14 cellular contexts compared by ENCODE assay signal in genomic region chr3:52521881-52522650, GRCh38.
"Had no signal": no experiment of that assay in that cellular context is flagged by ENCODE, and none has a peak within 500 bp of the region (broad histone marks: within the 10 kb centered on the region; RNA-seq: fewer than 3 reads in every experiment).

No MANE protein-coding gene starts in this region.

- DNase-seq: activated CD4-positive, alpha-beta T cell treated with anti-CD3 and anti-CD28 coated beads, Interleukin-2, amount 50 U/mL, for 1 hour; activated effector memory CD4-positive, alpha-beta T cell treated with anti-CD3 and anti-CD28 coated beads, Interleukin-2, amount 50 U/mL, for 16 hours; activated T-cell treated with anti-CD3 and anti-CD28 coated beads, Interleukin-2, amount 50 U/mL, for 1 hour; amygdala; brain microvascular endothelial cell; mesenchymal stem cell; occipital lobe; stimulated activated CD4-positive, alpha-beta T cell treated with anti-CD3 and anti-CD28 coated beads, Interleukin-15, amount 100 ng/mL, for 24 hours; stimulated activated CD4-positive, alpha-beta T cell treated with anti-CD3 and anti-CD28 coated beads, Interleukin-4, amount 100 ng/mL, for 24 hours; stimulated activated naive CD8-positive, alpha-beta T cell treated with anti-CD3 and anti-CD28 coated beads, Interleukin-15, amount 100 ng/mL, for 72 hours; testis had no signal

- H3K9me3 ChIP-seq: esophagus muscularis mucosa, testis had no signal

- H3K4me1 Mint-ChIP-seq: stimulated activated naive CD8-positive, alpha-beta T cell treated with anti-CD3 and anti-CD28 coated beads, Interleukin-15, amount 100 ng/mL, for 72 hours had no signal

- H3K27me3 ChIP-seq: brain microvascular endothelial cell, esophagus muscularis mucosa, testis had no signal

- H3K36me3 Mint-ChIP-seq: activated naive CD8-positive, alpha-beta T cell; natural killer cell treated with Interleukin-12 subunit alpha and Interleukin-12 subunit beta and Interleukin-15 and Interleukin-18, amount 100 ng/mL, for 72 hours had no signal

- H3K27me3 Mint-ChIP-seq: activated naive CD8-positive, alpha-beta T cell; natural killer cell treated with Interleukin-12 subunit alpha and Interleukin-12 subunit beta and Interleukin-15 and Interleukin-18, amount 100 ng/mL, for 72 hours; stimulated activated naive CD8-positive, alpha-beta T cell treated with anti-CD3 and anti-CD28 coated beads, Interleukin-15, amount 100 ng/mL, for 72 hours had no signal

- H3K4me3 Mint-ChIP-seq: activated naive CD8-positive, alpha-beta T cell; natural killer cell treated with Interleukin-12 subunit alpha and Interleukin-12 subunit beta and Interleukin-15 and Interleukin-18, amount 100 ng/mL, for 72 hours; stimulated activated naive CD8-positive, alpha-beta T cell treated with anti-CD3 and anti-CD28 coated beads, Interleukin-15, amount 100 ng/mL, for 72 hours had no signal

- H3K27ac Mint-ChIP-seq: activated naive CD8-positive, alpha-beta T cell; natural killer cell treated with Interleukin-12 subunit alpha and Interleukin-12 subunit beta and Interleukin-15 and Interleukin-18, amount 100 ng/mL, for 72 hours; stimulated activated naive CD8-positive, alpha-beta T cell treated with anti-CD3 and anti-CD28 coated beads, Interleukin-15, amount 100 ng/mL, for 72 hours had no signal

- ATAC-seq: natural killer cell treated with Interleukin-12 subunit alpha and Interleukin-12 subunit beta and Interleukin-15 and Interleukin-18, amount 100 ng/mL, for 72 hours; stimulated activated naive CD8-positive, alpha-beta T cell treated with anti-CD3 and anti-CD28 coated beads, Interleukin-15, amount 100 ng/mL, for 72 hours had no signal

- H3K9me3 Mint-ChIP-seq: natural killer cell treated with Interleukin-12 subunit alpha and Interleukin-12 subunit beta and Interleukin-15 and Interleukin-18, amount 100 ng/mL, for 72 hours; stimulated activated naive CD8-positive, alpha-beta T cell treated with anti-CD3 and anti-CD28 coated beads, Interleukin-15, amount 100 ng/mL, for 72 hours had no signal

- H3K27ac ChIP-seq: brain microvascular endothelial cell, esophagus muscularis mucosa, testis had no signal

- H3K4me3 ChIP-seq: esophagus muscularis mucosa, testis had no signal
